1 cellular context compared by ENCODE assay signal in genomic region chr11:110207089-110207488, GRCh38.
TF ChIP-seq lines count a peak whose summit lies in the region.

No MANE protein-coding gene starts in this region.

TF ChIP-seq in HEK293, 187 proteins besides CTCF, POLR2A, EP300 and RAD21 (continued from another document and continues in another):
- no peak for TF ChIP-seq OSR2 (tag by site-specific recombination; IDR thresholded peaks at IDR 0.05)
- TF ChIP-seq ZNF211 (tag by site-specific recombination; IDR thresholded peaks at IDR 0.05; ENCODE audit: low read depth), result no peak
- no peak for TF ChIP-seq ZBTB6 (tag by site-specific recombination; IDR thresholded peaks at IDR 0.05)
- TF ChIP-seq ZNF433 (tag by site-specific recombination; IDR thresholded peaks at IDR 0.05; ENCODE audit: low read depth), result no peak
- peak; percentile 64; the same call in 1 of the 2 replicates for TF ChIP-seq ZNF580 (tag by site-specific recombination; IDR thresholded peaks at IDR 0.05)
- TF ChIP-seq ZNF510 (tag by site-specific recombination; IDR thresholded peaks at IDR 0.05; ENCODE audit: insufficient replicate concordance), result no peak
- TF ChIP-seq ZNF362 (tag by site-specific recombination; IDR thresholded peaks at IDR 0.05), result no peak
- no peak for TF ChIP-seq ZNF133 (tag by site-specific recombination; IDR thresholded peaks at IDR 0.05)
- no peak for TF ChIP-seq ZNF48 (tag by site-specific recombination; IDR thresholded peaks at IDR 0.05)
- TF ChIP-seq ZNF302 (tag by site-specific recombination; IDR thresholded peaks at IDR 0.05; ENCODE audit: low read depth), result no peak
- TF ChIP-seq KLF1 (tag by site-specific recombination; IDR thresholded peaks at IDR 0.05), result no peak
- peak; percentile 95 for TF ChIP-seq ZBTB20 (tag by site-specific recombination; IDR thresholded peaks at IDR 0.05)
- no peak for TF ChIP-seq ZNF621 (tag by site-specific recombination; IDR thresholded peaks at IDR 0.05)
- TF ChIP-seq ZNF248 (tag by site-specific recombination; IDR thresholded peaks at IDR 0.05), result no peak
- TF ChIP-seq ZNF626 (tag by site-specific recombination; IDR thresholded peaks at IDR 0.05), result no peak
- 0 out of 2 replicates have a peak, but pooled peaks have one; percentile 32 for TF ChIP-seq ZSCAN30 (tag by site-specific recombination; IDR thresholded peaks at IDR 0.05)
- TF ChIP-seq RBAK (tag by site-specific recombination; IDR thresholded peaks at IDR 0.05), result no peak
- no peak for TF ChIP-seq ZNF350 (tag by site-specific recombination; IDR thresholded peaks at IDR 0.05)
- no peak for TF ChIP-seq ZNF354C (tag by site-specific recombination; IDR thresholded peaks at IDR 0.05; ENCODE audit: borderline replicate concordance, low read depth)
- no peak for TF ChIP-seq ZFHX2 (tag by site-specific recombination; conservative IDR thresholded peaks at IDR 0.05)
- no peak for TF ChIP-seq ZNF76 (tag by site-specific recombination; IDR thresholded peaks at IDR 0.05; ENCODE audit: borderline replicate concordance, low read depth)
- no peak for TF ChIP-seq PATZ1 (tag by site-specific recombination; IDR thresholded peaks at IDR 0.05)
- TF ChIP-seq ZNF398 (tag by site-specific recombination; IDR thresholded peaks at IDR 0.05), result no peak
- 0 out of 2 replicates have a peak, but pooled peaks have one; percentile 34 for TF ChIP-seq ZNF501 (tag by site-specific recombination; IDR thresholded peaks at IDR 0.05)
- no peak for TF ChIP-seq ZNF548 (tag by site-specific recombination; IDR thresholded peaks at IDR 0.05)
- no peak for TF ChIP-seq BCL6B (tag by site-specific recombination; IDR thresholded peaks at IDR 0.05)
- TF ChIP-seq ZNF266 (tag by site-specific recombination; IDR thresholded peaks at IDR 0.05; ENCODE audit: low read depth), result no peak
- TF ChIP-seq HOXC10 (CRISPR knock-in tag; IDR thresholded peaks at IDR 0.05), result no peak
- no peak for TF ChIP-seq BCL11A (tag by site-specific recombination; IDR thresholded peaks at IDR 0.05; ENCODE audit: low read depth)
- no peak for TF ChIP-seq BCL11B (tag by site-specific recombination; IDR thresholded peaks at IDR 0.05; ENCODE audit: low read depth)
- no peak for TF ChIP-seq SP2 (tag by site-specific recombination; IDR thresholded peaks at IDR 0.05)
- no peak for TF ChIP-seq ZFP37 (tag by site-specific recombination; IDR thresholded peaks at IDR 0.05)
- TF ChIP-seq ZNF677 (tag by site-specific recombination; IDR thresholded peaks at IDR 0.05), result no peak
- no peak for TF ChIP-seq ZNF24 (tag by site-specific recombination; IDR thresholded peaks at IDR 0.05)
- no peak for TF ChIP-seq ZSCAN5A (tag by site-specific recombination; IDR thresholded peaks at IDR 0.05)
- no peak for TF ChIP-seq ZNF416 (tag by site-specific recombination; IDR thresholded peaks at IDR 0.05)
- peak; percentile 27; the same call in 1 of the 2 replicates for TF ChIP-seq ZNF2 (tag by site-specific recombination; IDR thresholded peaks at IDR 0.05)
- no peak for TF ChIP-seq ZNF639 (tag by site-specific recombination; IDR thresholded peaks at IDR 0.05)
- TF ChIP-seq ZBTB8A (tag by site-specific recombination; IDR thresholded peaks at IDR 0.05), result peak; percentile 51; the same call in 1 of the 2 replicates
- TF ChIP-seq EGR2 (tag by site-specific recombination; IDR thresholded peaks at IDR 0.05; ENCODE audit: low read depth), result no peak
- TF ChIP-seq KLF9 (tag by site-specific recombination; IDR thresholded peaks at IDR 0.05; ENCODE audit: low read depth), result no peak
- no peak for TF ChIP-seq OVOL3 (tag by site-specific recombination; IDR thresholded peaks at IDR 0.05)
- no peak for TF ChIP-seq INSM2 (tag by site-specific recombination; IDR thresholded peaks at IDR 0.05)
- TF ChIP-seq SALL2 (tag by site-specific recombination; IDR thresholded peaks at IDR 0.05; ENCODE audit: borderline replicate concordance), result no peak
- TF ChIP-seq ZNF571 (tag by site-specific recombination; IDR thresholded peaks at IDR 0.05), result no peak
- no peak for TF ChIP-seq ZXDB (tag by site-specific recombination; IDR thresholded peaks at IDR 0.05)
- TF ChIP-seq ZNF692 (tag by site-specific recombination; IDR thresholded peaks at IDR 0.05), result no peak
- no peak for TF ChIP-seq ZNF777 (tag by site-specific recombination; IDR thresholded peaks at IDR 0.05; ENCODE audit: borderline replicate concordance)
- TF ChIP-seq ZNF707 (tag by site-specific recombination; IDR thresholded peaks at IDR 0.05), result no peak
- 0 out of 2 replicates have a peak, but pooled peaks have one; percentile 38 for TF ChIP-seq ZBTB44 (tag by site-specific recombination; IDR thresholded peaks at IDR 0.05)
